Comparison of ENCODE assay signal across 1 cellular context in genomic region chr4:8157496-8157895, GRCh38.
TF ChIP-seq lines count a peak whose summit lies in the region.

No MANE protein-coding gene starts in this region.

TF ChIP-seq in HCT116, 20 proteins besides CTCF, POLR2A, EP300 and RAD21 (continued from another document):
- TF ChIP-seq ZBTB33 (IDR thresholded peaks at IDR 0.05; ENCODE audit: extremely low read depth, insufficient replicate concordance, low read length) (no peak), SP1 (IDR thresholded peaks at IDR 0.05; ENCODE audit: low read depth) (no peak), SIN3A (IDR thresholded peaks at IDR 0.05; ENCODE audit: low read depth) (no peak), JUND (IDR thresholded peaks at IDR 0.05) (no peak)
TF ChIP-seq in HCT116: peak in this region for 0.
